ENCODE assay signal across 18 cellular contexts in the genomic region with DNA sequence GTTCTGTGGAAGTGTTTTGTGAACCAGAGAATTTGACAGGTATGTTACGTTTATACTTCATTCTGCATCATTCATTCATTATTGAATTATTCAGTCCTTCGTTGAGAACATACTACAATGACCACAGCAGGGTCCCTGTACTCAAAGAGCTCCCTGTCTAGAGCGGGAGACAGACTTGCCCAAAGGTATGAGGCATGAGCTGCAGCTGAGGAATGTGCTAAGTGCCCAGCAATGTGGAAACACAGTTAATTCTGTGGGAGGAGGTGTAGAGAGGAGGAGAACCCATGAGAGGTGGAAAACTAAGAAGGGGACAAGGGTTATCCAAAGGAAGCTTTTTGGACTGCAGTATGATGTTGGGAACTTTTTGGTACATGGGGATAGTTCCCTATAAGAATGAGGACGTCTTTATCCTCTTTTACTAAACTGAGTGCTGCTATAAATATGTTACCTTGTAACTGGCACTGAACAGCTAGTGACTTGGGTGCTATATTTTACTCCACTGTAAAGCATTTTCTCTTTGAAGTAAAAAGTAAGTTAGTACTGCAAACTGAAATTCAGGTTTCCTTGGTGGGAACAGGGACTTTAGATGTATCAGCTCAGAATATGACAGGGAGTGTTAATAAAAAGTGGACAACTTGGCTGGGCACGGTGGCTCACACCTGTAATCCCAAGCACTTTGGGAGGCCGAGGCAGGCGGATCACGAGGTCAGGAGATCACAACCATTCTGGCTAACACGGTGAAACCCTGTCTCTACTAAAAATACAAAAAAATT. TPM values are rescaled to one million over a fixed set of nuclear protein-coding genes. Genes with fewer than 3 reads are reported as not detected.
DNase-seq lines count a peak whose midpoint lies in the region; ATAC-seq, FAIRE-seq and TF ChIP-seq lines count a peak whose summit lies in the region.
"Had no signal": no experiment of that assay in that cellular context is flagged by ENCODE, and none has a peak within 500 bp of the region (broad histone marks: within the 10 kb centered on the region; RNA-seq: fewer than 3 reads in every experiment).

No MANE protein-coding gene starts in this region.

- H3K4me1 Mint-ChIP-seq in WTC11 = peaks cover 70% of the 10 kb centered on the region

- no peak for TF ChIP-seq CTCF in HepG2 (CRISPR knock-in tag; IDR thresholded peaks at IDR 0.05)
- no peak for TF ChIP-seq CTCF in right lobe of liver (IDR thresholded peaks at IDR 0.05)
- TF ChIP-seq CTCF in WTC11 (IDR thresholded peaks at IDR 0.05) = no peak
- TF ChIP-seq CTCF in transverse colon (IDR thresholded peaks at IDR 0.05) = no peak

- H3K4me1 ChIP-seq in HepG2 (ENCODE audit: insufficient read depth, low read length) (peaks cover 86% of the 10 kb centered on the region), right lobe of liver (peaks cover 0 to 51% (median 15%) of the 10 kb centered on the region in 4 donors), transverse colon (peaks cover 32 to 75% (median 44%) of the 10 kb centered on the region in 4 donors)

- no peak overlapping the region for H2AFZ ChIP-seq in HepG2 (ENCODE audit: low read length)

- ATAC-seq in HepG2 = no peak
- ATAC-seq in right lobe of liver = no peak
- ATAC-seq in WTC11 = peak; percentile 14; the same call in 1 of the 2 replicates
- ATAC-seq in GM21723 (IDR thresholded peaks at IDR 0.05; ENCODE audit: unreplicated experiment) = no peak

- peaks cover 6% of the 10 kb centered on the region for H3K36me3 Mint-ChIP-seq in WTC11

- in situ Hi-C loops in HepG2 (cut with HindIII; ENCODE audit: extremely low pct_ligation_motif_present, low pct_unique_long_range_greater_than_20kb) = no loop called here
- in situ Hi-C loops in transverse colon (cut with MboI; ENCODE audit: low pct_ligation_motif_present in 1 of 4, low pct_unique_long_range_greater_than_20kb in 1 of 4, low sequenced_read_pairs in 3 of 4) = no loop called here

- no peak overlapping the region for H3K4me3 ChIP-seq in HepG2 (replicated peaks in 1 of 3; ENCODE audit: insufficient read depth in 1 of 3, low read depth in 2 of 3, low read length in 3 of 3)
- no peak overlapping the region for H3K4me3 ChIP-seq in right lobe of liver
- H3K4me3 ChIP-seq in transverse colon = no peak overlapping the region
- H3K4me3 ChIP-seq: lung had no signal

- H3K27ac ChIP-seq in HepG2 (ENCODE audit: extremely low read length, insufficient read depth, low read length) (no peak overlapping the region), right lobe of liver (no peak overlapping the region), transverse colon (no peak overlapping the region)

- H3K79me2 ChIP-seq in HepG2 (ENCODE audit: insufficient read depth, low read length) = peaks cover 94% of the 10 kb centered on the region

- POLR2A ChIA-PET in HepG2 (lab: Yijun Ruan, JAX) (interaction anchor here (1.1 to 2.5 kb wide), 5 partner anchors 22 to 53 kb away, joined by 3 to 8 read pairs (median 4); no protein-coding TSS in a partner anchor), WTC11 (lab: Charles Lee) (interaction anchor here (0.8 kb wide), 1 partner anchor 13 kb away, joined by 3 read pairs; no protein-coding TSS in a partner anchor)

- TF ChIP-seq POLR2A in HepG2 (IDR thresholded peaks at IDR 0.05; ENCODE audit: insufficient read depth in 1 of 2, low read depth in 2 of 2, low read length in 2 of 2) = no peak
- no peak for TF ChIP-seq POLR2A in right lobe of liver (IDR thresholded peaks at IDR 0.05)
- no peak for TF ChIP-seq POLR2A in transverse colon (IDR thresholded peaks at IDR 0.05)

- intact Hi-C loops in HepG2 (cut with micrococcal nuclease; ENCODE audit: unreplicated experiment) = no loop called here
- intact Hi-C loops in right lobe of liver (cut with DNase I) = loop anchor here in 1 of 2 donors (10.0 kb wide), 1 partner anchor 104 kb away; no protein-coding TSS in a partner anchor
- intact Hi-C loops in transverse colon (cut with DNase I; ENCODE audit: low total_unique reads) = no loop called here

- no peaks in the 10 kb centered on the region for H3K9me3 Mint-ChIP-seq in WTC11
- H3K9me3 Mint-ChIP-seq: nephron progenitor cell had no signal

- no peak for DNase-seq in HepG2 (ENCODE audit: low spot score)
- DNase-seq in right lobe of liver = no peak
- no peak for DNase-seq in WTC11 (ENCODE audit: low spot score)
- peak; percentile 77 for DNase-seq in kidney tubule cell (ENCODE audit: low spot score)
- no peak for DNase-seq in transverse colon
- DNase-seq in superior temporal gyrus (ENCODE audit: extremely low spot score) = no peak
- DNase-seq in NAMALWA (ENCODE audit: low spot score) = no peak
- DNase-seq: amniotic stem cell, GOT3, NCI-H146, NCI-H2227 treated with DMSO at 0.1 percent for 48 hours, nephron progenitor cell, retina, Right ventricle myocardium superior, T-helper 9 cell had no signal

- no peaks in the 10 kb centered on the region; a peak in 1 of 5 replicates for H3K27me3 ChIP-seq in HepG2 (ENCODE audit: control insufficient read depth in 1 of 2, insufficient read depth in 2 of 2, low read length in 2 of 2)
- H3K27me3 ChIP-seq in right lobe of liver = no peaks in the 10 kb centered on the region
- H3K27me3 ChIP-seq in transverse colon = no peaks in the 10 kb centered on the region

- H3K4me2 ChIP-seq in HepG2 (ENCODE audit: low read depth, low read length) = no peak overlapping the region; the same call in 1 of the 2 replicates

- H3K27me3 Mint-ChIP-seq in WTC11 (ENCODE audit: low read depth) = peaks cover 11% of the 10 kb centered on the region

- FAIRE-seq in HepG2 (lab: Jason Lieb, UNC) = no peak
- FAIRE-seq: D721Med had no signal

- 93% methylated on average over 9 of the region's 9 CpGs for WGBS in HepG2 (ENCODE audit: low lambda C conversion rate)
- WGBS in right lobe of liver (ENCODE audit: insufficient coverage, low coverage, low lambda C conversion rate, missing lambda C conversion rate) = 93% methylated on average over 9 of the region's 9 CpGs
- WGBS in transverse colon (ENCODE audit: low coverage in 1 of 2), 2 donors = 80 to 94% methylated on average over 3 to 9 of the region's 9 CpGs

- H4K20me1 ChIP-seq in HepG2 (ENCODE audit: insufficient read depth, low read length) = peaks cover 52% of the 10 kb centered on the region

- H3K9me3 ChIP-seq in HepG2 (ENCODE audit: low read length) = no peaks in the 10 kb centered on the region
- H3K9me3 ChIP-seq in right lobe of liver = no peaks in the 10 kb centered on the region
- no peaks in the 10 kb centered on the region for H3K9me3 ChIP-seq in transverse colon

- H3K36me3 ChIP-seq in HepG2 (replicated peaks in 1 of 2; ENCODE audit: control insufficient read depth in 1 of 2, insufficient read depth in 2 of 2, low read length in 2 of 2) (peaks cover 11 to 19% of the 10 kb centered on the region in 2 experiments), right lobe of liver (peaks cover 0 to 10% (median 0%) of the 10 kb centered on the region in 4 donors), transverse colon (no peaks in the 10 kb centered on the region)

- H3K4me3 Mint-ChIP-seq in WTC11 = no peak overlapping the region

- CTCF ChIA-PET in HepG2 (lab: Yijun Ruan, JAX; ENCODE audit: low intra/inter-chr PET ratio, low total read pairs) = no interaction called here
- CTCF ChIA-PET in WTC11 (lab: Charles Lee) = interaction anchor here (1.2 to 3.0 kb wide), 2 partner anchors 41 to 125 kb away, joined by 5 to 13 read pairs; no protein-coding TSS in a partner anchor

- TF ChIP-seq RAD21 in HepG2 (CRISPR knock-in tag; IDR thresholded peaks at IDR 0.05) = no peak

- no TSS peak for BruUV-seq in HepG2 (replicated peaks; lab: Mats Ljungman, UMichigan)

- H3K27ac Mint-ChIP-seq in WTC11 = peak overlapping the region; percentile 39

- H3K9ac ChIP-seq in HepG2 (ENCODE audit: insufficient read depth, low read depth, low read length) = no peak overlapping the region

- no peak for TF ChIP-seq EP300 in HepG2 (IDR thresholded peaks at IDR 0.05; ENCODE audit: low read depth in 2 of 2, low read length in 2 of 2)
- TF ChIP-seq EP300 in HepG2 (CRISPR knock-in tag; IDR thresholded peaks at IDR 0.05; ENCODE audit: borderline replicate concordance) = no peak
- TF ChIP-seq EP300 in transverse colon (IDR thresholded peaks at IDR 0.05; ENCODE audit: low read depth) = no peak

TF ChIP-seq in HepG2, 621 proteins besides CTCF, POLR2A, EP300 and RAD21:
- TF ChIP-seq ZNF12 (CRISPR knock-in tag; IDR thresholded peaks at IDR 0.05) (peak; percentile 88), ZNF326 (CRISPR knock-in tag; IDR thresholded peaks at IDR 0.05; ENCODE audit: borderline replicate concordance) (no peak)

RNA-seq across cellular contexts. Expression of a gene that starts 5.7 kb away (rescaled TPM):
- total RNA-seq in HepG2 (2016; rRNA removed; fragmentation: Illumina TruSeq; extraction: Trizol) (8.6 and 10.0 TPM in 2 replicates), right lobe of liver (10 to 100 TPM in 5 of 6 experiments, 1 to 10 TPM in 1; 9.2 to 34.0 (median 14.4) TPM), WTC11 (2021) (20.2 to 34.6 TPM (median 25.0 TPM) in 3 replicates), transverse colon (10 to 100 TPM; 30.9 to 65.1 (median 57.0) TPM)
- 5.9 and 6.9 TPM in 2 replicates for total RNA-seq in HepG2 (2016; cell fraction: cytosol; rRNA removed; fragmentation: Illumina TruSeq; extraction: Trizol; ENCODE audit: low read depth)
- 8.6 and 9.2 TPM in 2 replicates for total RNA-seq in HepG2 (2016; cell fraction: insoluble cytoplasmic fraction; rRNA removed; fragmentation: Illumina TruSeq; extraction: Trizol)
- 6.1 and 6.5 TPM in 2 replicates for total RNA-seq in HepG2 (2016; cell fraction: membrane; rRNA removed; fragmentation: Illumina TruSeq; extraction: Trizol)
- total RNA-seq in HepG2 (2016; cell fraction: nucleus; rRNA removed; fragmentation: Illumina TruSeq; extraction: Trizol) = 15.6 and 16.8 TPM in 2 replicates
- polyA plus RNA-seq in HepG2 (2011; rRNA removed) = 56.3 and 59.1 TPM in 2 replicates
- polyA plus RNA-seq in HepG2 (2011; cell fraction: cytosol; rRNA removed) = 15.3 and 17.1 TPM in 2 replicates
- polyA plus RNA-seq in HepG2 (2011; cell fraction: nucleus; rRNA removed) = 92.6 and 110 TPM in 2 replicates
- polyA plus RNA-seq in HepG2 (2012) = 27.7 and 30.7 TPM in 2 replicates
- 0.69 and 1.4 TPM in 2 replicates for polyA plus RNA-seq in HepG2 (2016; cell fraction: cytosol; fragmentation: Illumina TruSeq; extraction: Trizol; ENCODE audit: low read depth)
- 9.8 and 12.0 TPM in 2 replicates for polyA plus RNA-seq in HepG2 (2016; cell fraction: insoluble cytoplasmic fraction; fragmentation: Illumina TruSeq; extraction: Trizol; ENCODE audit: low read depth)
- 2.7 and 3.7 TPM in 2 replicates for polyA plus RNA-seq in HepG2 (2016; cell fraction: membrane; fragmentation: Illumina TruSeq; extraction: Trizol; ENCODE audit: low read depth)
- 25.8 and 26.1 TPM in 2 replicates for polyA plus RNA-seq in HepG2 (2016; cell fraction: nucleus; fragmentation: Illumina TruSeq; extraction: Trizol; ENCODE audit: insufficient read depth, low read depth)
- 37.4 and 65.9 TPM in 2 replicates for polyA minus RNA-seq in HepG2 (2011; rRNA and poly(A)+ RNA removed; ENCODE audit: low replicate concordance)
- polyA minus RNA-seq in HepG2 (2011; cell fraction: cytosol; rRNA and poly(A)+ RNA removed) = 17.8 and 26.2 TPM in 2 replicates
- 43.8 and 50.1 TPM in 2 replicates for polyA minus RNA-seq in HepG2 (2011; cell fraction: nucleus; rRNA and poly(A)+ RNA removed)
